In genomic region chr3:128267541-128267940, GRCh38 we compare ENCODE assay signal across 20 cellular contexts.
DNase-seq lines count a peak whose midpoint lies in the region; ATAC-seq, FAIRE-seq and TF ChIP-seq lines count a peak whose summit lies in the region.
"Had no signal": no experiment of that assay in that cellular context is flagged by ENCODE, and none has a peak within 500 bp of the region (broad histone marks: within the 10 kb centered on the region; RNA-seq: fewer than 3 reads in every experiment).

No MANE protein-coding gene starts in this region.

- intact Hi-C loops in Caco-2 (cut with micrococcal nuclease; ENCODE audit: unreplicated experiment) (no loop called here), endothelial cell of umbilical vein (cut with micrococcal nuclease) (no loop called here), HepG2 (cut with micrococcal nuclease; ENCODE audit: unreplicated experiment) (no loop called here)

- H3K27me3 ChIP-seq in Caco-2 (replicated peaks; ENCODE audit: control insufficient read depth, insufficient read depth, low read length) = no peaks in the 10 kb centered on the region
- H3K27me3 ChIP-seq in H9 (ENCODE audit: insufficient read depth, low read length) = no peaks in the 10 kb centered on the region
- no peaks in the 10 kb centered on the region for H3K27me3 ChIP-seq in endothelial cell of umbilical vein (ENCODE audit: control insufficient read depth in 2 of 2, insufficient read depth in 2 of 2, low read length in 2 of 2)
- no peaks in the 10 kb centered on the region for H3K27me3 ChIP-seq in HepG2 (ENCODE audit: control insufficient read depth in 1 of 2, insufficient read depth in 2 of 2, low read length in 2 of 2)
- H3K27me3 ChIP-seq: BE2C had no signal

- H4K5ac ChIP-seq in H9 (ENCODE audit: insufficient read length, low read depth, low read length) = no peak overlapping the region

- no peak overlapping the region for H3K4ac ChIP-seq in H9 (ENCODE audit: low read depth, low read length)

- in situ Hi-C loops in HepG2 (cut with HindIII; ENCODE audit: extremely low pct_ligation_motif_present, low pct_unique_long_range_greater_than_20kb) = no loop called here

- no peak overlapping the region for H3K14ac ChIP-seq in H9 (ENCODE audit: insufficient read depth, low read length)

- H4K91ac ChIP-seq in H9 (ENCODE audit: insufficient read length, low read depth, low read length) = no peak overlapping the region

- WGBS in H9 (ENCODE audit: extremely low coverage, insufficient read length, low lambda C conversion rate) = no CpG with 5 or more reads among the region's 4 CpGs
- WGBS in HepG2 (ENCODE audit: low lambda C conversion rate) = 97% methylated on average over 3 of the region's 4 CpGs

- H2BK20ac ChIP-seq in H9 (ENCODE audit: low read depth, low read length, poor library complexity, severe bottlenecking) = no peak overlapping the region

- POLR2A ChIA-PET in Caco-2 (lab: Charles Lee) (no interaction called here), endothelial cell of umbilical vein (lab: Charles Lee) (no interaction called here), HepG2 (lab: Yijun Ruan, JAX) (no interaction called here)

- H3K9me3 ChIP-seq in Caco-2 = no peaks in the 10 kb centered on the region
- H3K9me3 ChIP-seq in H9 (ENCODE audit: control insufficient read depth, low read depth, low read length) = no peaks in the 10 kb centered on the region
- no peaks in the 10 kb centered on the region for H3K9me3 ChIP-seq in endothelial cell of umbilical vein (replicated peaks; ENCODE audit: control insufficient read depth, insufficient read depth, low read length)
- no peaks in the 10 kb centered on the region for H3K9me3 ChIP-seq in HepG2 (ENCODE audit: low read length)
- H3K9me3 ChIP-seq: A549, BE2C, HAP-1 had no signal

- no peak overlapping the region for H3K27ac ChIP-seq in H9 (ENCODE audit: insufficient read length, low read depth, low read length)
- H3K27ac ChIP-seq in endothelial cell of umbilical vein (ENCODE audit: insufficient read depth, low read depth, low read length) = no peak overlapping the region
- no peak overlapping the region for H3K27ac ChIP-seq in HepG2 (ENCODE audit: extremely low read length, insufficient read depth, low read length)
- H3K27ac ChIP-seq: A549, C4-2B had no signal

- H3K4me3 Mint-ChIP-seq in Caco-2 (ENCODE audit: unreplicated experiment) (no peak overlapping the region), H9 (no peak overlapping the region), osteocyte (ENCODE audit: unreplicated experiment) (no peak overlapping the region), type B pancreatic cell (no peak overlapping the region)
- H3K4me3 Mint-ChIP-seq: CD4-positive, alpha-beta memory T cell; IgD-negative memory B cell had no signal

- H3K4me1 ChIP-seq in Caco-2 (peaks cover 39% of the 10 kb centered on the region), H9 (ENCODE audit: insufficient read depth, low read length) (peaks cover 7% of the 10 kb centered on the region; the same call in 1 of the 2 replicates), endothelial cell of umbilical vein (ENCODE audit: control insufficient read depth, extremely low read depth, insufficient read depth, low read length) (peaks cover 3% of the 10 kb centered on the region), HepG2 (ENCODE audit: insufficient read depth, low read length) (no peaks in the 10 kb centered on the region)
- H3K4me1 ChIP-seq: A549 had no signal

- H2AFZ ChIP-seq in H9 (ENCODE audit: low read length) (no peak overlapping the region), endothelial cell of umbilical vein (ENCODE audit: low read depth, low read length) (no peak overlapping the region), HepG2 (ENCODE audit: low read length) (no peak overlapping the region)

- no peak for TF ChIP-seq RAD21 in HepG2 (CRISPR knock-in tag; IDR thresholded peaks at IDR 0.05)

- TF ChIP-seq EP300 in HepG2 (IDR thresholded peaks at IDR 0.05; ENCODE audit: low read depth in 2 of 2, low read length in 2 of 2) (no peak), HepG2 (CRISPR knock-in tag; IDR thresholded peaks at IDR 0.05; ENCODE audit: borderline replicate concordance) (no peak)

- H3K9ac ChIP-seq in H9 (ENCODE audit: extremely low read depth, insufficient read length, low read length) (no peak overlapping the region), endothelial cell of umbilical vein (replicated peaks; ENCODE audit: extremely low read depth, insufficient read depth, low read length) (no peak overlapping the region), HepG2 (ENCODE audit: insufficient read depth, low read depth, low read length) (no peak overlapping the region)

- TF ChIP-seq CTCF in Caco-2 (IDR thresholded peaks at IDR 0.05; ENCODE audit: insufficient read depth in 1 of 2, low read depth in 1 of 2, low read length in 1 of 2, severe bottlenecking in 1 of 2, unreplicated experiment in 1 of 2) (no peak), H9 (conservative IDR thresholded peaks at IDR 0.05) (no peak), endothelial cell of umbilical vein (IDR thresholded peaks at IDR 0.05; ENCODE audit: extremely low read depth in 1 of 2, insufficient read depth in 1 of 2, low read depth in 1 of 2, low read length in 2 of 2) (no peak), osteocyte (IDR thresholded peaks at IDR 0.05) (no peak), HepG2 (CRISPR knock-in tag; IDR thresholded peaks at IDR 0.05) (no peak), type B pancreatic cell (conservative IDR thresholded peaks at IDR 0.05) (no peak)

- H3K4me1 Mint-ChIP-seq in Caco-2 (ENCODE audit: low read depth, unreplicated experiment) (peaks cover 27% of the 10 kb centered on the region), H9 (peaks cover 22 to 32% of the 10 kb centered on the region in 2 experiments), osteocyte (ENCODE audit: unreplicated experiment) (peaks cover 7% of the 10 kb centered on the region), type B pancreatic cell (ENCODE audit: unreplicated experiment) (peaks cover 23% of the 10 kb centered on the region)
- H3K4me1 Mint-ChIP-seq: IgD-negative memory B cell had no signal

- no peaks in the 10 kb centered on the region for H3K79me1 ChIP-seq in H9 (ENCODE audit: insufficient read depth, low read depth, low read length, poor library complexity, severe bottlenecking)

- H3T11ph ChIP-seq in H9 (ENCODE audit: low read length) = no peak overlapping the region

- BruUV-seq in Caco-2 (replicated peaks; lab: Mats Ljungman, UMichigan) (no TSS peak), endothelial cell of umbilical vein (replicated peaks; lab: Mats Ljungman, UMichigan) (no TSS peak), HepG2 (replicated peaks; lab: Mats Ljungman, UMichigan) (no TSS peak)

- peaks cover 6% of the 10 kb centered on the region for H3K36me3 Mint-ChIP-seq in Caco-2 (ENCODE audit: insufficient read depth, unreplicated experiment)
- no peaks in the 10 kb centered on the region; a peak in 1 of 7 replicates for H3K36me3 Mint-ChIP-seq in H9 (ENCODE audit: insufficient read depth in 1 of 3, low read depth in 3 of 3)
- peaks cover 20% of the 10 kb centered on the region for H3K36me3 Mint-ChIP-seq in osteocyte (ENCODE audit: unreplicated experiment)
- H3K36me3 Mint-ChIP-seq in type B pancreatic cell = peaks cover 23% of the 10 kb centered on the region

- H3K4me3 ChIP-seq in Caco-2 (ENCODE audit: low read depth, low read length) = no peak overlapping the region
- no peak overlapping the region for H3K4me3 ChIP-seq in endothelial cell of umbilical vein (replicated peaks in 1 of 3; ENCODE audit: insufficient read depth in 1 of 3, low read depth in 1 of 3, low read length in 3 of 3)
- no peak overlapping the region for H3K4me3 ChIP-seq in HepG2 (replicated peaks in 1 of 3; ENCODE audit: insufficient read depth in 1 of 3, low read depth in 2 of 3, low read length in 3 of 3)
- H3K4me3 ChIP-seq: A549, HAP-1 had no signal

- no peak overlapping the region for H4K8ac ChIP-seq in H9 (replicated peaks; ENCODE audit: insufficient read length, low read depth, low read length)

- H3K18ac ChIP-seq in H9 (ENCODE audit: insufficient read length, low read depth, low read length) = no peak overlapping the region

- dilution Hi-C loops in endothelial cell of umbilical vein (cut with MboI; ENCODE audit: extremely low pct_ligation_motif_present, low sequenced_read_pairs) = no loop called here

- H3K36me3 ChIP-seq in Caco-2 (ENCODE audit: control insufficient read depth, insufficient read depth, low read length) (no peaks in the 10 kb centered on the region; the same call in none of the 2 replicates), endothelial cell of umbilical vein (ENCODE audit: control insufficient read depth in 2 of 2, extremely low read depth in 1 of 2, insufficient read depth in 2 of 2, low read length in 2 of 2) (no peaks in the 10 kb centered on the region), HepG2 (replicated peaks in 1 of 2; ENCODE audit: control insufficient read depth in 1 of 2, insufficient read depth in 2 of 2, low read length in 2 of 2) (peaks cover 21 to 55% of the 10 kb centered on the region in 2 experiments)
- H3K36me3 ChIP-seq: HAP-1 had no signal

- peak overlapping the region; percentile 77 for H3K27ac Mint-ChIP-seq in Caco-2 (ENCODE audit: unreplicated experiment)
- H3K27ac Mint-ChIP-seq in H9 = no peak overlapping the region
- no peak overlapping the region for H3K27ac Mint-ChIP-seq in osteocyte (ENCODE audit: unreplicated experiment)
- H3K27ac Mint-ChIP-seq in type B pancreatic cell = no peak overlapping the region
- H3K27ac Mint-ChIP-seq: IgD-negative memory B cell had no signal

- H4K20me1 ChIP-seq in H9 (ENCODE audit: control insufficient read depth, insufficient read depth, insufficient read length) (no peaks in the 10 kb centered on the region), endothelial cell of umbilical vein (replicated peaks; ENCODE audit: control insufficient read depth, extremely low read depth, insufficient read depth, low read length) (no peaks in the 10 kb centered on the region), HepG2 (ENCODE audit: insufficient read depth, low read length) (no peaks in the 10 kb centered on the region)

- H3K9me3 Mint-ChIP-seq in Caco-2 (ENCODE audit: unreplicated experiment) = no peaks in the 10 kb centered on the region
- no peaks in the 10 kb centered on the region for H3K9me3 Mint-ChIP-seq in H9
- no peaks in the 10 kb centered on the region for H3K9me3 Mint-ChIP-seq in osteocyte (ENCODE audit: unreplicated experiment)
- no peaks in the 10 kb centered on the region for H3K9me3 Mint-ChIP-seq in type B pancreatic cell
- H3K9me3 Mint-ChIP-seq: CD4-positive, alpha-beta memory T cell; IgD-negative memory B cell had no signal

- H3K4me2 ChIP-seq in H9 (ENCODE audit: insufficient read depth, insufficient read length, low read length) (no peak overlapping the region), endothelial cell of umbilical vein (ENCODE audit: insufficient read depth, low read length) (no peak overlapping the region), HepG2 (ENCODE audit: low read depth, low read length) (no peak overlapping the region)
- H3K4me2 ChIP-seq: A549 had no signal

- H3K27me3 Mint-ChIP-seq in Caco-2 (ENCODE audit: insufficient read depth, unreplicated experiment) = no peaks in the 10 kb centered on the region
- no peaks in the 10 kb centered on the region for H3K27me3 Mint-ChIP-seq in H9 (ENCODE audit: low read depth)
- H3K27me3 Mint-ChIP-seq in osteocyte (ENCODE audit: unreplicated experiment) = no peaks in the 10 kb centered on the region
- H3K27me3 Mint-ChIP-seq in type B pancreatic cell = no peaks in the 10 kb centered on the region
- H3K27me3 Mint-ChIP-seq: CD4-positive, alpha-beta memory T cell; IgD-negative memory B cell had no signal

- no peak overlapping the region for H2BK120ac ChIP-seq in H9 (ENCODE audit: low read depth, low read length, poor library complexity, severe bottlenecking)

- no peak overlapping the region for H3K23ac ChIP-seq in H9 (ENCODE audit: insufficient read length, low read depth, low read length)

- no peak overlapping the region for H3K56ac ChIP-seq in H9 (ENCODE audit: insufficient read length, low read depth, low read length)

- no peak overlapping the region for H2BK5ac ChIP-seq in H9 (ENCODE audit: insufficient read length, low read length)

- CTCF ChIA-PET in Caco-2 (lab: Charles Lee) = no interaction called here
- CTCF ChIA-PET in endothelial cell of umbilical vein (lab: Charles Lee) = no interaction called here
- CTCF ChIA-PET in HepG2 (lab: Yijun Ruan, JAX; ENCODE audit: low intra/inter-chr PET ratio, low total read pairs) = no interaction called here

- H2BK12ac ChIP-seq in H9 (ENCODE audit: insufficient read length, low read depth, low read length) = no peak overlapping the region

- H3K9me1 ChIP-seq in endothelial cell of umbilical vein (replicated peaks; ENCODE audit: control insufficient read depth, extremely low read depth, insufficient read depth, low read length) = no peaks in the 10 kb centered on the region

- DNase-seq in Caco-2 (peak in 1 of 2 experiments; percentile 32), H9 (peak; percentile 10), endothelial cell of umbilical vein (ENCODE audit: low read depth, low spot score) (no peak), osteocyte (ENCODE audit: extremely low spot score, unreplicated experiment) (peak; percentile 13), HepG2 (ENCODE audit: low spot score) (no peak), type B pancreatic cell (ENCODE audit: extremely low spot score, unreplicated experiment) (no peak)
- DNase-seq in activated CD4-positive, alpha-beta T cell treated with anti-CD3 and anti-CD28 coated beads, Interleukin-2, amount 50 U/mL, for 4 hours = no peak
- DNase-seq: BE2C; CD4-positive, alpha-beta memory T cell; DMS153; DMS79 treated with DMSO at 0.1 percent for 48 hours; EL; GOT3 had no signal

- no peak for ATAC-seq in HepG2
- ATAC-seq: A549 had no signal

- H3K23me2 ChIP-seq in H9 (ENCODE audit: insufficient read length, low read depth, low read length, poor library complexity, severe bottlenecking) = no peaks in the 10 kb centered on the region

- no peak overlapping the region for H2AK5ac ChIP-seq in H9 (ENCODE audit: insufficient read length, low read length)

- no peaks in the 10 kb centered on the region for H3K79me2 ChIP-seq in H9 (ENCODE audit: insufficient read depth, low read length)
- no peaks in the 10 kb centered on the region for H3K79me2 ChIP-seq in endothelial cell of umbilical vein (ENCODE audit: control insufficient read depth, insufficient read depth, low read length)
- no peaks in the 10 kb centered on the region for H3K79me2 ChIP-seq in HepG2 (ENCODE audit: insufficient read depth, low read length)

- FAIRE-seq in endothelial cell of umbilical vein (lab: Jason Lieb, UNC) (peak; percentile 37), HepG2 (lab: Jason Lieb, UNC) (no peak)
- FAIRE-seq: A549, D721Med, G401.6, GM12891 had no signal

- no peak for TF ChIP-seq POLR2A in endothelial cell of umbilical vein (IDR thresholded peaks at IDR 0.05; ENCODE audit: low read depth, low read length)
- TF ChIP-seq POLR2A in HepG2 (IDR thresholded peaks at IDR 0.05; ENCODE audit: insufficient read depth in 1 of 2, low read depth in 2 of 2, low read length in 2 of 2) = no peak

- H2BK15ac ChIP-seq in H9 (ENCODE audit: low read depth, low read length) = no peak overlapping the region

Comparison
In these comparisons a context has a peak if more than half of its experiments do, and no peak if none do; other contexts are left out.
1. DNase-seq: peak in H9 (single experiment) and osteocyte (single experiment); none in endothelial cell of umbilical vein (single experiment), HepG2 (single experiment), activated CD4-positive, alpha-beta T cell treated with anti-CD3 and anti-CD28 coated beads, Interleukin-2, amount 50 U/mL, for 4 hours (0 of 2) and type B pancreatic cell (single experiment).